In the genomic region with DNA sequence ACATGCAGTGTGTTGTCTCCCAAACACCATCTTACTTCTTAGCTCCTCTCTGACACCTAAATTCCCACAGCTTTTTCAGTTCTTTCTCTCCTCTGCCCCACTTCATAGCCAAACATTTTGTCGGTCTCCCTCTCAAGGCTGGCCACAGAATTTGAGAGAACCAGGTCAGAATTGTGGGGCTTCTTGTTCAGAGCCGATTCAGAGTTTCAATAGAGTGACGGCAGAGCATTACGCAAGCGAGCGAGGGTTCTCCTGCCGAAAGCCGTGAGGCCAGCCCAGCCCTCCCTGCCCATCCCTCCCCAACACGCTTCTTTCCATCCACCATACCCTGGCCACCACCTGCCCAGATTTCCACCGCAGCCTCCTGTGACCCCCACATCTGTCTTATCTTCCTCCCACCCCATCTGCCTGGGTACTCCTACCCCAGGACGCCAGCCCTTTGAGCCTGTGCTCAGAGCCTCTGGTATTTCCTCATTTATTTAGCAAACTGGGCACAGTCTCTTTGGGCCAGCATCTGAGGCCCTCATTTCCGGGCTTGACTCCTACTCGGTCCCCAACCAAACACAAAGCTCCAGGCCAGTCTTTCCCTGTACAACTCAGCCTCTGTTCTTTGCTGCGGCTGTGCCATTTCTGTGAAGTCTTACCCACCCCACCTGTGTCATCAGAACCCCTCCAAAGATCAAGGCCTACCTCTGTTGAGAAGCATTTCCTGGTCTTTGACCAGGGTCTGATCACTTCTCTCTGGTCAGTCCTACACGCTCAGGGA, we compare ENCODE assay signal across 1 cellular context.
TF ChIP-seq lines count a peak whose summit lies in the region.

No MANE protein-coding gene starts in this region.

TF ChIP-seq in HepG2, 621 proteins besides CTCF, POLR2A, EP300 and RAD21 (continued from another document and continues in another):
- TF ChIP-seq, protein P1, sequence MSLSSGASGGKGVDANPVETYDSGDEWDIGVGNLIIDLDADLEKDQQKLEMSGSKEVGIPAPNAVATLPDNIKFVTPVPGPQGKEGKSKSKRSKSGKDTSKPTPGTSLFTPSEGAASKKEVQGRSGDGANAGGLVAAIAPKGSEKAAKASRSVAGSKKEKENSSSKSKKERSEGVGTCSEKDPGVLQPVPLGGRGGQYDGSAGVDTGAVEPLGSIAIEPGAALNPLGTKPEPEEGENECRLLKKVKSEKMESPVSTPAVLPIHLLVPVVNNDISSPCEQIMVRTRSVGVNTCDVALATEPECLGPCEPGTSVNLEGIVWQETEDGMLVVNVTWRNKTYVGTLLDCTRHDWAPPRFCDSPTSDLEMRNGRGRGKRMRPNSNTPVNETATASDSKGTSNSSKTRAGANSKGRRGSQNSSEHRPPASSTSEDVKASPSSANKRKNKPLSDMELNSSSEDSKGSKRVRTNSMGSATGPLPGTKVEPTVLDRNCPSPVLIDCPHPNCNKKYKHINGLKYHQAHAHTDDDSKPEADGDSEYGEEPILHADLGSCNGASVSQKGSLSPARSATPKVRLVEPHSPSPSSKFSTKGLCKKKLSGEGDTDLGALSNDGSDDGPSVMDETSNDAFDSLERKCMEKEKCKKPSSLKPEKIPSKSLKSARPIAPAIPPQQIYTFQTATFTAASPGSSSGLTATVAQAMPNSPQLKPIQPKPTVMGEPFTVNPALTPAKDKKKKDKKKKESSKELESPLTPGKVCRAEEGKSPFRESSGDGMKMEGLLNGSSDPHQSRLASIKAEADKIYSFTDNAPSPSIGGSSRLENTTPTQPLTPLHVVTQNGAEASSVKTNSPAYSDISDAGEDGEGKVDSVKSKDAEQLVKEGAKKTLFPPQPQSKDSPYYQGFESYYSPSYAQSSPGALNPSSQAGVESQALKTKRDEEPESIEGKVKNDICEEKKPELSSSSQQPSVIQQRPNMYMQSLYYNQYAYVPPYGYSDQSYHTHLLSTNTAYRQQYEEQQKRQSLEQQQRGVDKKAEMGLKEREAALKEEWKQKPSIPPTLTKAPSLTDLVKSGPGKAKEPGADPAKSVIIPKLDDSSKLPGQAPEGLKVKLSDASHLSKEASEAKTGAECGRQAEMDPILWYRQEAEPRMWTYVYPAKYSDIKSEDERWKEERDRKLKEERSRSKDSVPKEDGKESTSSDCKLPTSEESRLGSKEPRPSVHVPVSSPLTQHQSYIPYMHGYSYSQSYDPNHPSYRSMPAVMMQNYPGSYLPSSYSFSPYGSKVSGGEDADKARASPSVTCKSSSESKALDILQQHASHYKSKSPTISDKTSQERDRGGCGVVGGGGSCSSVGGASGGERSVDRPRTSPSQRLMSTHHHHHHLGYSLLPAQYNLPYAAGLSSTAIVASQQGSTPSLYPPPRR (CRISPR knock-in tag; IDR thresholded peaks at IDR 0.05; ENCODE audit: borderline replicate concordance), result peak; percentile 42; the same call in 1 of the 2 replicates
- TF ChIP-seq, protein P2, sequence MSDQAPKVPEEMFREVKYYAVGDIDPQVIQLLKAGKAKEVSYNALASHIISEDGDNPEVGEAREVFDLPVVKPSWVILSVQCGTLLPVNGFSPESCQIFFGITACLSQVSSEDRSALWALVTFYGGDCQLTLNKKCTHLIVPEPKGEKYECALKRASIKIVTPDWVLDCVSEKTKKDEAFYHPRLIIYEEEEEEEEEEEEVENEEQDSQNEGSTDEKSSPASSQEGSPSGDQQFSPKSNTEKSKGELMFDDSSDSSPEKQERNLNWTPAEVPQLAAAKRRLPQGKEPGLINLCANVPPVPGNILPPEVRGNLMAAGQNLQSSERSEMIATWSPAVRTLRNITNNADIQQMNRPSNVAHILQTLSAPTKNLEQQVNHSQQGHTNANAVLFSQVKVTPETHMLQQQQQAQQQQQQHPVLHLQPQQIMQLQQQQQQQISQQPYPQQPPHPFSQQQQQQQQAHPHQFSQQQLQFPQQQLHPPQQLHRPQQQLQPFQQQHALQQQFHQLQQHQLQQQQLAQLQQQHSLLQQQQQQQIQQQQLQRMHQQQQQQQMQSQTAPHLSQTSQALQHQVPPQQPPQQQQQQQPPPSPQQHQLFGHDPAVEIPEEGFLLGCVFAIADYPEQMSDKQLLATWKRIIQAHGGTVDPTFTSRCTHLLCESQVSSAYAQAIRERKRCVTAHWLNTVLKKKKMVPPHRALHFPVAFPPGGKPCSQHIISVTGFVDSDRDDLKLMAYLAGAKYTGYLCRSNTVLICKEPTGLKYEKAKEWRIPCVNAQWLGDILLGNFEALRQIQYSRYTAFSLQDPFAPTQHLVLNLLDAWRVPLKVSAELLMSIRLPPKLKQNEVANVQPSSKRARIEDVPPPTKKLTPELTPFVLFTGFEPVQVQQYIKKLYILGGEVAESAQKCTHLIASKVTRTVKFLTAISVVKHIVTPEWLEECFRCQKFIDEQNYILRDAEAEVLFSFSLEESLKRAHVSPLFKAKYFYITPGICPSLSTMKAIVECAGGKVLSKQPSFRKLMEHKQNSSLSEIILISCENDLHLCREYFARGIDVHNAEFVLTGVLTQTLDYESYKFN (CRISPR knock-in tag; conservative IDR thresholded peaks at IDR 0.05), result peak; percentile 52
- TF ChIP-seq ELF3 (CRISPR knock-in tag; IDR thresholded peaks at IDR 0.05) (peak; percentile 55), PHF21A (CRISPR knock-in tag; IDR thresholded peaks at IDR 0.05) (0 out of 2 replicates have a peak, but pooled peaks have one; percentile 7), ZNF713 (CRISPR knock-in tag; IDR thresholded peaks at IDR 0.05) (no peak), ZMAT3 (CRISPR knock-in tag; conservative IDR thresholded peaks at IDR 0.05) (no peak), CEBPB (IDR thresholded peaks at IDR 0.05; ENCODE audit: borderline replicate concordance, low read depth, low read length) (peak; percentile 89), CBX1 (IDR thresholded peaks at IDR 0.05; ENCODE audit: low read depth) (peak; percentile 30), MED1 (CRISPR knock-in tag; IDR thresholded peaks at IDR 0.05) (peak; percentile 37; the same call in 1 of the 2 replicates), YEATS4 (CRISPR knock-in tag; IDR thresholded peaks at IDR 0.05; ENCODE audit: borderline replicate concordance) (no peak), ZNF34 (CRISPR knock-in tag; IDR thresholded peaks at IDR 0.05; ENCODE audit: borderline replicate concordance) (no peak), ZNF709 (CRISPR knock-in tag; IDR thresholded peaks at IDR 0.05) (0 out of 2 replicates have a peak, but pooled peaks have one; percentile 48), NCOA2 (CRISPR knock-in tag; IDR thresholded peaks at IDR 0.05) (0 out of 2 replicates have a peak, but pooled peaks have one; percentile 11), ASH2L (IDR thresholded peaks at IDR 0.05; ENCODE audit: insufficient read length, low read depth, low read length) (peak; percentile 20), NR2C2 (CRISPR knock-in tag; IDR thresholded peaks at IDR 0.05; ENCODE audit: borderline replicate concordance) (peak; percentile 32; the same call in 1 of the 2 replicates), HINFP (CRISPR knock-in tag; IDR thresholded peaks at IDR 0.05; ENCODE audit: low read depth) (0 out of 2 replicates have a peak, but pooled peaks have one; percentile 40), ZNF605 (CRISPR knock-in tag; IDR thresholded peaks at IDR 0.05) (peak; percentile 15; the same call in 1 of the 2 replicates), HNF4A (CRISPR knock-in tag; IDR thresholded peaks at IDR 0.05) (peak; percentile 34), TCF7 (IDR thresholded peaks at IDR 0.05; ENCODE audit: low read depth) (peak; percentile 48), ZNF687 (CRISPR knock-in tag; IDR thresholded peaks at IDR 0.05) (peak; percentile 61), ZFP1 (CRISPR knock-in tag; IDR thresholded peaks at IDR 0.05) (0 out of 2 replicates have a peak, but pooled peaks have one; percentile 28), HNF4G (IDR thresholded peaks at IDR 0.05; ENCODE audit: borderline replicate concordance, low read depth, low read length) (peak; percentile 23; the same call in 1 of the 2 replicates), HNF4G (CRISPR knock-in tag; IDR thresholded peaks at IDR 0.05; ENCODE audit: borderline replicate concordance, low read depth) (no peak), NBN (conservative IDR thresholded peaks at IDR 0.05) (no peak), SALL1 (CRISPR knock-in tag; IDR thresholded peaks at IDR 0.05) (0 out of 2 replicates have a peak, but pooled peaks have one; percentile 34)
- TF ChIP-seq, protein P3, sequence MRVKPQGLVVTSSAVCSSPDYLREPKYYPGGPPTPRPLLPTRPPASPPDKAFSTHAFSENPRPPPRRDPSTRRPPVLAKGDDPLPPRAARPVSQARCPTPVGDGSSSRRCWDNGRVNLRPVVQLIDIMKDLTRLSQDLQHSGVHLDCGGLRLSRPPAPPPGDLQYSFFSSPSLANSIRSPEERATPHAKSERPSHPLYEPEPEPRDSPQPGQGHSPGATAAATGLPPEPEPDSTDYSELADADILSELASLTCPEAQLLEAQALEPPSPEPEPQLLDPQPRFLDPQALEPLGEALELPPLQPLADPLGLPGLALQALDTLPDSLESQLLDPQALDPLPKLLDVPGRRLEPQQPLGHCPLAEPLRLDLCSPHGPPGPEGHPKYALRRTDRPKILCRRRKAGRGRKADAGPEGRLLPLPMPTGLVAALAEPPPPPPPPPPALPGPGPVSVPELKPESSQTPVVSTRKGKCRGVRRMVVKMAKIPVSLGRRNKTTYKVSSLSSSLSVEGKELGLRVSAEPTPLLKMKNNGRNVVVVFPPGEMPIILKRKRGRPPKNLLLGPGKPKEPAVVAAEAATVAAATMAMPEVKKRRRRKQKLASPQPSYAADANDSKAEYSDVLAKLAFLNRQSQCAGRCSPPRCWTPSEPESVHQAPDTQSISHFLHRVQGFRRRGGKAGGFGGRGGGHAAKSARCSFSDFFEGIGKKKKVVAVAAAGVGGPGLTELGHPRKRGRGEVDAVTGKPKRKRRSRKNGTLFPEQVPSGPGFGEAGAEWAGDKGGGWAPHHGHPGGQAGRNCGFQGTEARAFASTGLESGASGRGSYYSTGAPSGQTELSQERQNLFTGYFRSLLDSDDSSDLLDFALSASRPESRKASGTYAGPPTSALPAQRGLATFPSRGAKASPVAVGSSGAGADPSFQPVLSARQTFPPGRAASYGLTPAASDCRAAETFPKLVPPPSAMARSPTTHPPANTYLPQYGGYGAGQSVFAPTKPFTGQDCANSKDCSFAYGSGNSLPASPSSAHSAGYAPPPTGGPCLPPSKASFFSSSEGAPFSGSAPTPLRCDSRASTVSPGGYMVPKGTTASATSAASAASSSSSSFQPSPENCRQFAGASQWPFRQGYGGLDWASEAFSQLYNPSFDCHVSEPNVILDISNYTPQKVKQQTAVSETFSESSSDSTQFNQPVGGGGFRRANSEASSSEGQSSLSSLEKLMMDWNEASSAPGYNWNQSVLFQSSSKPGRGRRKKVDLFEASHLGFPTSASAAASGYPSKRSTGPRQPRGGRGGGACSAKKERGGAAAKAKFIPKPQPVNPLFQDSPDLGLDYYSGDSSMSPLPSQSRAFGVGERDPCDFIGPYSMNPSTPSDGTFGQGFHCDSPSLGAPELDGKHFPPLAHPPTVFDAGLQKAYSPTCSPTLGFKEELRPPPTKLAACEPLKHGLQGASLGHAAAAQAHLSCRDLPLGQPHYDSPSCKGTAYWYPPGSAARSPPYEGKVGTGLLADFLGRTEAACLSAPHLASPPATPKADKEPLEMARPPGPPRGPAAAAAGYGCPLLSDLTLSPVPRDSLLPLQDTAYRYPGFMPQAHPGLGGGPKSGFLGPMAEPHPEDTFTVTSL (CRISPR knock-in tag; IDR thresholded peaks at IDR 0.05; ENCODE audit: borderline replicate concordance), result 0 out of 2 replicates have a peak, but pooled peaks have one; percentile 12
- TF ChIP-seq, protein P4, sequence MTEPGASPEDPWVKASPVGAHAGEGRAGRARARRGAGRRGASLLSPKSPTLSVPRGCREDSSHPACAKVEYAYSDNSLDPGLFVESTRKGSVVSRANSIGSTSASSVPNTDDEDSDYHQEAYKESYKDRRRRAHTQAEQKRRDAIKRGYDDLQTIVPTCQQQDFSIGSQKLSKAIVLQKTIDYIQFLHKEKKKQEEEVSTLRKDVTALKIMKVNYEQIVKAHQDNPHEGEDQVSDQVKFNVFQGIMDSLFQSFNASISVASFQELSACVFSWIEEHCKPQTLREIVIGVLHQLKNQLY (CRISPR knock-in tag; IDR thresholded peaks at IDR 0.05), result 0 out of 2 replicates have a peak, but pooled peaks have one; percentile 21
